Comparison of ENCODE assay signal across 8 cellular contexts in genomic region chr20:1469925-1470571, GRCh38. TPM values are rescaled to one million over a fixed set of nuclear protein-coding genes. Genes with fewer than 3 reads are reported as not detected.
A peak's percentile ranks its signal among the peaks of the same experiment; 100 is the strongest.
DNase-seq lines count a peak whose midpoint lies in the region; ATAC-seq and TF ChIP-seq lines count a peak whose summit lies in the region.

No MANE protein-coding gene starts in this region.

- 0% methylated on average over 5 of the region's 11 CpGs; no CpG with 5 or more reads in 1 of the 2 experiments for WGBS in IMR-90 (ENCODE audit: extremely low coverage in 2 of 2, insufficient read length in 1 of 2), 2 experiments
- WGBS in testis, 2 donors: 47 to 51% methylated on average over 11 of the region's 11 CpGs

- H3K4me3 Mint-ChIP-seq in activated T-cell treated with anti-CD3 and anti-CD28 coated beads, Interleukin-2, amount 50 U/mL, for 24 hours: no peak overlapping the region

- H4K8ac ChIP-seq in IMR-90 (ENCODE audit: low read depth in 2 of 2, low read length in 2 of 2): peak overlapping the region in 1 of 2 experiments; percentile 11; a peak in 1 of 4 replicates

- no peak overlapping the region for H3K18ac ChIP-seq in IMR-90 (ENCODE audit: low read depth, low read length)

- H3K36me3 ChIP-seq in IMR-90 (ENCODE audit: control insufficient read depth, insufficient read depth, low read length): no peaks in the 10 kb centered on the region
- no peaks in the 10 kb centered on the region for H3K36me3 ChIP-seq in testis (ENCODE audit: low read depth, missing control alignments)

- no peaks in the 10 kb centered on the region for H3K9me3 ChIP-seq in IMR-90 (ENCODE audit: control insufficient read depth, insufficient read depth, low read length)
- no peaks in the 10 kb centered on the region for H3K9me3 ChIP-seq in testis

- in situ Hi-C loops in IMR-90 (cut with MboI; ENCODE audit: low sequenced_read_pairs): no loop called here

- H2AFZ ChIP-seq in IMR-90 (replicated peaks; ENCODE audit: low read length, poor library complexity): peak overlapping the region; percentile 84

- TF ChIP-seq CTCF in IMR-90 (conservative IDR thresholded peaks at IDR 0.05; ENCODE audit: low read depth, low read length) (peak; percentile 96), testis (IDR thresholded peaks at IDR 0.05) (peak; percentile 46 to 48 (median 46))

- H2BK20ac ChIP-seq in IMR-90 (ENCODE audit: low read depth, low read length): no peak overlapping the region

- POLR2A ChIA-PET in IMR-90 (lab: Charles Lee; ENCODE audit: unreplicated experiment): no interaction called here

- no peak overlapping the region for H3K23ac ChIP-seq in IMR-90 (ENCODE audit: low read depth, low read length)

- no peak overlapping the region for H3K27ac Mint-ChIP-seq in activated T-cell treated with anti-CD3 and anti-CD28 coated beads, Interleukin-2, amount 50 U/mL, for 24 hours

- H2AK5ac ChIP-seq in IMR-90 (ENCODE audit: low read depth, low read length): no peak overlapping the region

- no peak overlapping the region for H3K9ac ChIP-seq in IMR-90 (ENCODE audit: low read depth, low read length)

- peak; percentile 86 for TF ChIP-seq RAD21 in IMR-90 (IDR thresholded peaks at IDR 0.05; ENCODE audit: low read length)

- DNase-seq in activated T-cell treated with anti-CD3 and anti-CD28 coated beads, Interleukin-2, amount 50 U/mL, for 48 hours: peak; percentile 36 to 42
- DNase-seq in activated T-cell treated with anti-CD3 and anti-CD28 coated beads, Interleukin-2, amount 50 U/mL, for 24 hours: no peak
- peak; percentile 100 for DNase-seq in IMR-90
- peak; percentile 56 for DNase-seq in OCI-M2 (lab: John Stamatoyannopoulos, UW; ENCODE audit: unreplicated experiment)
- DNase-seq in cerebellum (ENCODE audit: low spot score): peak; percentile 6
- DNase-seq in left kidney (ENCODE audit: low read depth, low spot score): peak; percentile 90
- peak; percentile 85 for DNase-seq in testis

- H3K9me3 Mint-ChIP-seq in activated T-cell treated with anti-CD3 and anti-CD28 coated beads, Interleukin-2, amount 50 U/mL, for 24 hours: no peaks in the 10 kb centered on the region

- no peak overlapping the region for H3K14ac ChIP-seq in IMR-90 (replicated peaks; ENCODE audit: low read depth, low read length)

- H3K79me1 ChIP-seq in IMR-90 (ENCODE audit: low read depth in 1 of 2, low read length in 2 of 2): peaks cover 14 to 18% of the 10 kb centered on the region in 2 experiments

- H3K4me2 ChIP-seq in IMR-90 (ENCODE audit: low read depth, low read length): no peak overlapping the region

- 0 out of 2 replicates have a peak overlapping the region, but pooled peaks have one; percentile 2 for H3K4ac ChIP-seq in IMR-90 (ENCODE audit: low read depth, low read length)

- peaks cover 12% of the 10 kb centered on the region for H3K36me3 Mint-ChIP-seq in activated T-cell treated with anti-CD3 and anti-CD28 coated beads, Interleukin-2, amount 50 U/mL, for 24 hours (ENCODE audit: low read depth)

- peaks cover 9% of the 10 kb centered on the region for H3K9me1 ChIP-seq in IMR-90 (ENCODE audit: insufficient read depth, low read length)

- H3K4me3 ChIP-seq in IMR-90 (ENCODE audit: insufficient read depth, low read depth, low read length) (no peak overlapping the region), testis (no peak overlapping the region)

- peaks cover 24% of the 10 kb centered on the region for H3K4me1 Mint-ChIP-seq in activated T-cell treated with anti-CD3 and anti-CD28 coated beads, Interleukin-2, amount 50 U/mL, for 24 hours (ENCODE audit: low read depth)

- H4K20me1 ChIP-seq in IMR-90 (ENCODE audit: insufficient read depth, low read length): peaks cover 11% of the 10 kb centered on the region

- peak overlapping the region; percentile 55 for H2BK5ac ChIP-seq in IMR-90 (ENCODE audit: low read depth, low read length, poor library complexity, severe bottlenecking)

- BruUV-seq in IMR-90 (replicated peaks; lab: Mats Ljungman, UMichigan): no TSS peak

- H3K56ac ChIP-seq in IMR-90 (ENCODE audit: extremely low read depth, insufficient read depth, low read length): no peak overlapping the region

- no peak overlapping the region for H2BK120ac ChIP-seq in IMR-90 (ENCODE audit: low read depth, low read length)

- H4K5ac ChIP-seq in IMR-90 (ENCODE audit: low read depth, low read length): no peak overlapping the region

- no peak overlapping the region for H4K91ac ChIP-seq in IMR-90 (ENCODE audit: insufficient read depth, low read depth, low read length)

- intact Hi-C loops in IMR-90 (cut with micrococcal nuclease) (loop anchor here (1.0 to 10.0 kb wide), 3 partner anchors 33 to 655 kb away; partner anchors contain the start of gene PSMF1), testis (cut with DNase I; ENCODE audit: low total_unique reads) (no loop called here)

- peaks cover 12% of the 10 kb centered on the region for H3K4me1 ChIP-seq in IMR-90 (ENCODE audit: control insufficient read depth, insufficient read depth, low read length)
- peaks cover 17% of the 10 kb centered on the region for H3K4me1 ChIP-seq in testis

- dilution Hi-C loops in IMR-90 (cut with HindIII; ENCODE audit: low sequenced_read_pairs, unreplicated experiment): no loop called here

- H3K27me3 Mint-ChIP-seq in activated T-cell treated with anti-CD3 and anti-CD28 coated beads, Interleukin-2, amount 50 U/mL, for 24 hours: peaks cover 9% of the 10 kb centered on the region

- H3K27ac ChIP-seq in IMR-90 (ENCODE audit: insufficient read depth, low read length): 0 out of 2 replicates have a peak overlapping the region, but pooled peaks have one; percentile 0
- H3K27ac ChIP-seq in testis: no peak overlapping the region

- H3K27me3 ChIP-seq in IMR-90 (ENCODE audit: control insufficient read depth, insufficient read depth, low read length) (peaks cover 2% of the 10 kb centered on the region; the same call in 1 of the 2 replicates), testis (no peaks in the 10 kb centered on the region)

- TF ChIP-seq POLR2A in IMR-90 (IDR thresholded peaks at IDR 0.05; ENCODE audit: low read depth, low read length) (peak; percentile 64), testis (IDR thresholded peaks at IDR 0.05) (no peak)

- H2BK15ac ChIP-seq in IMR-90 (ENCODE audit: low read depth, low read length): no peak overlapping the region

- H2AK9ac ChIP-seq in IMR-90 (replicated peaks; ENCODE audit: low read depth, low read length, poor library complexity): no peak overlapping the region

- ATAC-seq in IMR-90 (ENCODE audit: low read depth): peak; percentile 70
- ATAC-seq in GM18858 (IDR thresholded peaks at IDR 0.05; ENCODE audit: unreplicated experiment): no peak

- CTCF ChIA-PET in IMR-90 (lab: Yijun Ruan, JAX): no interaction called here

TF ChIP-seq in IMR-90, 13 proteins besides CTCF, POLR2A, EP300 and RAD21:
- TF ChIP-seq BHLHE40 (IDR thresholded peaks at IDR 0.05; ENCODE audit: low read depth, low read length): peak; percentile 77; the same call in 1 of the 2 replicates
- TF ChIP-seq MAFK (IDR thresholded peaks at IDR 0.05; ENCODE audit: low read depth, low read length): peak; percentile 28
- no peak for TF ChIP-seq RFX5 (IDR thresholded peaks at IDR 0.05; ENCODE audit: low read depth, low read length)
- TF ChIP-seq MXI1 (IDR thresholded peaks at IDR 0.05; ENCODE audit: borderline replicate concordance, low read depth, low read length): peak; percentile 47; the same call in 1 of the 2 replicates
- peak; percentile 57 for TF ChIP-seq CEBPB (IDR thresholded peaks at IDR 0.05; ENCODE audit: low read depth, low read length)
- peak; percentile 76; the same call in 1 of the 2 replicates for TF ChIP-seq FOS (IDR thresholded peaks at IDR 0.05; ENCODE audit: low read depth, low read length)
- peak; percentile 74; the same call in 1 of the 2 replicates for TF ChIP-seq CHD1 (IDR thresholded peaks at IDR 0.05; ENCODE audit: low read depth, low read length)
- peak; percentile 67 for TF ChIP-seq SMC3 (IDR thresholded peaks at IDR 0.05; ENCODE audit: low read depth, low read length)
- no peak for TF ChIP-seq NFE2L2 (IDR thresholded peaks at IDR 0.05; ENCODE audit: low read depth, low read length)
- 0 out of 2 replicates have a peak, but pooled peaks have one; percentile 20 for TF ChIP-seq USF2 (IDR thresholded peaks at IDR 0.05; ENCODE audit: low read depth, low read length)

RNA-seq across cellular contexts. Expression of gene NSFL1C, which starts 3.4 kb away (rescaled TPM):
- total RNA-seq in IMR-90 (2012; rRNA removed) (40.3 and 41.1 TPM in 2 replicates), cerebellum (30.4 TPM), testis (10 to 100 TPM; 61.8 to 63.9 TPM)
- polyA plus RNA-seq in IMR-90 (2012; rRNA removed) (28.6 and 33.0 TPM in 2 replicates), testis (ENCODE audit: insufficient read depth, low read depth, low replicate concordance) (107 TPM)
- polyA plus RNA-seq in IMR-90 (2012; cell fraction: cytosol; rRNA removed): 14.9 and 23.7 TPM in 2 replicates
- polyA plus RNA-seq in IMR-90 (2012; cell fraction: nucleus; rRNA removed; ENCODE audit: low replicate concordance): 26.2 and 57.4 TPM in 2 replicates

RNA-seq across cellular contexts. Expression of gene SIRPB2, which starts 21.2 kb away (rescaled TPM):
- not detected in 2 replicates for total RNA-seq in IMR-90 (2012; rRNA removed)
- polyA plus RNA-seq in IMR-90 (2012; rRNA removed): not detected in 2 replicates
- polyA plus RNA-seq in IMR-90 (2012; cell fraction: cytosol; rRNA removed): not detected in 2 replicates
- not detected in 2 replicates for polyA plus RNA-seq in IMR-90 (2012; cell fraction: nucleus; rRNA removed; ENCODE audit: low replicate concordance)
- 1.00 TPM for total RNA-seq in cerebellum
- total RNA-seq in testis: 1 to 10 TPM in 1 of 2 donors, under 1 TPM in 1; 0.63 to 3.3 TPM
- polyA plus RNA-seq in testis (ENCODE audit: insufficient read depth, low read depth, low replicate concordance): 1.5 TPM
